Comparison of ENCODE assay signal across 16 cellular contexts in the genomic region with DNA sequence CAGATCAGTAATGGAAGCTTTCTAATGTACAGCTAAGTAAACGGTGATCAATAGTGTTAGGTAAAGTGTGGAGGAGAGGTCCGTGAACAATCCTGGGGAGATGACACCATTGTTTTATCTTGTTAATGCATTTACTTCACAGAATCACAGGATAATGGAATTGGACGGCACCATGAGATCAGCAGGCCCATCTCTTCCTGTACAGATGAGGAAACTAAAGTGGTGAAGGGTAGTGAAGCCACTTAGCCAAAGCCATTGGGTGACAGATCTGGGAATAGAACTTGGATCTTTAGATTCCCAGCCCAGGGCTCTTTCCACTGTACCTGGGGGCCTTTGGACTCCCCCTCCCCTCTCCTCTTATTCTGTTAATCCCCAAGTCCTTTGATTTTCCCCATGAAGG. TPM values are rescaled to one million over a fixed set of nuclear protein-coding genes. Genes with fewer than 3 reads are reported as not detected.
DNase-seq lines count a peak whose midpoint lies in the region; ATAC-seq, FAIRE-seq and TF ChIP-seq lines count a peak whose summit lies in the region.
"Had no signal": no experiment of that assay in that cellular context is flagged by ENCODE, and none has a peak within 500 bp of the region (broad histone marks: within the 10 kb centered on the region; RNA-seq: fewer than 3 reads in every experiment).

No MANE protein-coding gene starts in this region.

- no peaks in the 10 kb centered on the region for H3K79me2 ChIP-seq in HepG2 (ENCODE audit: insufficient read depth, low read length)
- H3K79me2 ChIP-seq in keratinocyte (ENCODE audit: control insufficient read depth, insufficient read depth, low read length): no peaks in the 10 kb centered on the region

- BruUV-seq in HepG2 (replicated peaks; lab: Mats Ljungman, UMichigan): no TSS peak

- 93% methylated on average over 3 of the region's 3 CpGs for WGBS in HepG2 (ENCODE audit: low lambda C conversion rate)
- 92% methylated on average over 2 of the region's 3 CpGs for WGBS in right lobe of liver (ENCODE audit: insufficient coverage, low coverage, low lambda C conversion rate, missing lambda C conversion rate)

- H3K4me3 ChIP-seq in HepG2 (replicated peaks in 1 of 3; ENCODE audit: insufficient read depth in 1 of 3, low read depth in 2 of 3, low read length in 3 of 3) (no peak overlapping the region), right lobe of liver (no peak overlapping the region), keratinocyte (ENCODE audit: control insufficient read depth in 2 of 3, extremely low read depth in 1 of 3, insufficient read depth in 2 of 3, low read depth in 1 of 3, low read length in 3 of 3) (no peak overlapping the region), vagina (no peak overlapping the region)
- H3K4me3 ChIP-seq: tibial nerve had no signal

- TF ChIP-seq POLR2A in HepG2 (IDR thresholded peaks at IDR 0.05; ENCODE audit: insufficient read depth in 1 of 2, low read depth in 2 of 2, low read length in 2 of 2) (no peak), right lobe of liver (IDR thresholded peaks at IDR 0.05) (no peak), vagina (IDR thresholded peaks at IDR 0.05) (no peak)

- H3K27ac ChIP-seq in HepG2 (ENCODE audit: extremely low read length, insufficient read depth, low read length) (peak overlapping the region; percentile 98), right lobe of liver (no peak overlapping the region), keratinocyte (ENCODE audit: control insufficient read depth, insufficient read depth, low read length) (peak overlapping the region; percentile 95), vagina (peak overlapping the region; percentile 63)

- peaks cover 9% of the 10 kb centered on the region for H3K9me3 Mint-ChIP-seq in activated naive CD8-positive, alpha-beta T cell treated with anti-CD3 and anti-CD28 coated beads for 36 hours

- TF ChIP-seq CTCF in HepG2 (CRISPR knock-in tag; IDR thresholded peaks at IDR 0.05): no peak
- no peak for TF ChIP-seq CTCF in right lobe of liver (IDR thresholded peaks at IDR 0.05)
- TF ChIP-seq CTCF in keratinocyte (optimal IDR thresholded peaks at IDR 0.05 in 1 of 3, IDR thresholded peaks at IDR 0.05 in 1 of 3, conservative IDR thresholded peaks at IDR 0.05 in 1 of 3; ENCODE audit: extremely low read depth in 1 of 3, insufficient read depth in 2 of 3, low read length in 3 of 3): no peak
- TF ChIP-seq CTCF in vagina (IDR thresholded peaks at IDR 0.05): no peak

- intact Hi-C loops in HepG2 (cut with micrococcal nuclease; ENCODE audit: unreplicated experiment): no loop called here
- intact Hi-C loops in right lobe of liver (cut with DNase I): no loop called here
- intact Hi-C loops in vagina (cut with DNase I): no loop called here

- ATAC-seq in HepG2: no peak
- ATAC-seq in right lobe of liver: no peak

- TF ChIP-seq EP300 in HepG2 (IDR thresholded peaks at IDR 0.05; ENCODE audit: low read depth in 2 of 2, low read length in 2 of 2) (no peak), HepG2 (CRISPR knock-in tag; IDR thresholded peaks at IDR 0.05; ENCODE audit: borderline replicate concordance) (no peak)

- POLR2A ChIA-PET in HepG2 (lab: Yijun Ruan, JAX): interaction anchor here (0.5 to 11.8 kb wide), 8 partner anchors 9 to 107 kb away, joined by 3 to 414 read pairs (median 22); a partner anchor contains a TSS

- H3K9me1 ChIP-seq in keratinocyte (ENCODE audit: control insufficient read depth, extremely low read depth, insufficient read depth, low read length): no peaks in the 10 kb centered on the region

- H3K36me3 ChIP-seq in HepG2 (replicated peaks in 1 of 2; ENCODE audit: control insufficient read depth in 1 of 2, insufficient read depth in 2 of 2, low read length in 2 of 2) (no peaks in the 10 kb centered on the region), right lobe of liver (no peaks in the 10 kb centered on the region), keratinocyte (ENCODE audit: control insufficient read depth in 2 of 2, extremely low read depth in 1 of 2, insufficient read depth in 2 of 2, low read length in 2 of 2) (no peaks in the 10 kb centered on the region), vagina (no peaks in the 10 kb centered on the region)
- H3K36me3 ChIP-seq: tibial nerve had no signal

- CTCF ChIA-PET in HepG2 (lab: Yijun Ruan, JAX; ENCODE audit: low intra/inter-chr PET ratio, low total read pairs): no interaction called here

- H3K9me3 ChIP-seq in HepG2 (ENCODE audit: low read length): no peaks in the 10 kb centered on the region
- no peaks in the 10 kb centered on the region for H3K9me3 ChIP-seq in right lobe of liver
- H3K9me3 ChIP-seq in keratinocyte (ENCODE audit: control insufficient read depth, low read depth, low read length): no peaks in the 10 kb centered on the region
- no peaks in the 10 kb centered on the region for H3K9me3 ChIP-seq in vagina
- H3K9me3 ChIP-seq: tibial nerve had no signal

- H3K27ac Mint-ChIP-seq in activated naive CD8-positive, alpha-beta T cell treated with anti-CD3 and anti-CD28 coated beads for 36 hours: peak overlapping the region; percentile 97
- H3K27ac Mint-ChIP-seq: B cell had no signal

- DNase-seq in HepG2 (ENCODE audit: low spot score) (no peak), right lobe of liver (no peak), keratinocyte (ENCODE audit: low read depth, low spot score) (no peak), vagina (ENCODE audit: extremely low spot score in 2 of 2) (no peak), dedifferentiated amniotic fluid mesenchymal stem cell (ENCODE audit: extremely low spot score) (no peak), NCI-H510A (lab: John Stamatoyannopoulos, UW) (no peak)
- no peak for DNase-seq in activated naive CD8-positive, alpha-beta T cell treated with anti-CD3 and anti-CD28 coated beads for 36 hours
- DNase-seq in stimulated activated CD4-positive, alpha-beta T cell treated with anti-CD3 and anti-CD28 coated beads, Interleukin-2, amount 100 ng/mL, for 24 hours: no peak
- DNase-seq: activated CD4-positive, CD25-positive, alpha-beta regulatory T cell; caudate nucleus; DMS79; NCI-H1092; NCI-H345; stimulated activated CD4-positive, alpha-beta T cell treated with anti-CD3 and anti-CD28 coated beads, Interleukin-12 subunit alpha, Interleukin-12 subunit beta, amount 100 ng/mL, for 4 hours had no signal

- no peak for TF ChIP-seq RAD21 in HepG2 (CRISPR knock-in tag; IDR thresholded peaks at IDR 0.05)

- H3K27me3 Mint-ChIP-seq in activated naive CD8-positive, alpha-beta T cell treated with anti-CD3 and anti-CD28 coated beads for 36 hours: no peaks in the 10 kb centered on the region

- no peak overlapping the region for H3K4me3 Mint-ChIP-seq in activated naive CD8-positive, alpha-beta T cell treated with anti-CD3 and anti-CD28 coated beads for 36 hours
- H3K4me3 Mint-ChIP-seq: B cell had no signal

- peaks cover 21% of the 10 kb centered on the region for H3K36me3 Mint-ChIP-seq in activated naive CD8-positive, alpha-beta T cell treated with anti-CD3 and anti-CD28 coated beads for 36 hours

- H3K9ac ChIP-seq in HepG2 (ENCODE audit: insufficient read depth, low read depth, low read length) (peak overlapping the region; percentile 93), keratinocyte (ENCODE audit: control insufficient read depth, extremely low read depth, insufficient read depth, low read length) (peak overlapping the region; percentile 59)

- no peak for FAIRE-seq in HepG2 (lab: Jason Lieb, UNC)
- FAIRE-seq in keratinocyte (lab: Jason Lieb, UNC): no peak

- peaks cover 73% of the 10 kb centered on the region for H3K4me1 ChIP-seq in HepG2 (ENCODE audit: insufficient read depth, low read length)
- peaks cover 0 to 16% (median 7%) of the 10 kb centered on the region in 4 donors for H3K4me1 ChIP-seq in right lobe of liver
- peaks cover 35% of the 10 kb centered on the region for H3K4me1 ChIP-seq in keratinocyte (ENCODE audit: control insufficient read depth, extremely low read depth, insufficient read depth, low read length)
- peaks cover 19% of the 10 kb centered on the region for H3K4me1 ChIP-seq in vagina

- in situ Hi-C loops in HepG2 (cut with HindIII; ENCODE audit: extremely low pct_ligation_motif_present, low pct_unique_long_range_greater_than_20kb): no loop called here

- H2AFZ ChIP-seq in HepG2 (ENCODE audit: low read length) (no peak overlapping the region), keratinocyte (ENCODE audit: control insufficient read depth, low read length) (no peak overlapping the region)

- dilution Hi-C loops in keratinocyte (cut with MboI; ENCODE audit: extremely low pct_ligation_motif_present, low sequenced_read_pairs): no loop called here

- peaks cover 72% of the 10 kb centered on the region for H3K4me1 Mint-ChIP-seq in activated naive CD8-positive, alpha-beta T cell treated with anti-CD3 and anti-CD28 coated beads for 36 hours

- H4K20me1 ChIP-seq in HepG2 (ENCODE audit: insufficient read depth, low read length) (no peaks in the 10 kb centered on the region), keratinocyte (ENCODE audit: control insufficient read depth, extremely low read depth, insufficient read depth, low read length) (no peaks in the 10 kb centered on the region)

- H3K4me2 ChIP-seq in HepG2 (ENCODE audit: low read depth, low read length): no peak overlapping the region
- no peak overlapping the region for H3K4me2 ChIP-seq in keratinocyte (ENCODE audit: control insufficient read depth, extremely low read depth, insufficient read depth, low read depth, low read length)

- no peaks in the 10 kb centered on the region for H3K27me3 ChIP-seq in HepG2 (ENCODE audit: control insufficient read depth in 1 of 2, insufficient read depth in 2 of 2, low read length in 2 of 2)
- H3K27me3 ChIP-seq in right lobe of liver: no peaks in the 10 kb centered on the region
- H3K27me3 ChIP-seq in keratinocyte (ENCODE audit: control insufficient read depth, extremely low read depth, insufficient read depth, low read length): no peaks in the 10 kb centered on the region
- no peaks in the 10 kb centered on the region for H3K27me3 ChIP-seq in vagina
- H3K27me3 ChIP-seq: tibial nerve had no signal

RNA-seq across cellular contexts. Expression of a gene that starts 26.2 kb away (rescaled TPM):
- total RNA-seq in HepG2 (2016; rRNA removed; fragmentation: Illumina TruSeq; extraction: Trizol) (28.7 and 51.1 TPM in 2 replicates), right lobe of liver (10 to 100 TPM in 3 of 6 experiments, 1 to 10 TPM in 3; 2.8 to 72.3 (median 24.5) TPM), vagina (40.5 TPM)
- total RNA-seq in HepG2 (2016; cell fraction: cytosol; rRNA removed; fragmentation: Illumina TruSeq; extraction: Trizol; ENCODE audit: low read depth): 83.5 and 89.8 TPM in 2 replicates
- 25.7 and 52.1 TPM in 2 replicates for total RNA-seq in HepG2 (2016; cell fraction: insoluble cytoplasmic fraction; rRNA removed; fragmentation: Illumina TruSeq; extraction: Trizol)
- 91.3 and 101 TPM in 2 replicates for total RNA-seq in HepG2 (2016; cell fraction: membrane; rRNA removed; fragmentation: Illumina TruSeq; extraction: Trizol)
- total RNA-seq in HepG2 (2016; cell fraction: nucleus; rRNA removed; fragmentation: Illumina TruSeq; extraction: Trizol): 33.1 and 34.2 TPM in 2 replicates
- polyA plus RNA-seq in HepG2 (2011; rRNA removed) (131 and 151 TPM in 2 replicates), keratinocyte (171 to 289 TPM (median 277 TPM) in 3 replicates)
- polyA plus RNA-seq in HepG2 (2011; cell fraction: cytosol; rRNA removed): 117 TPM in 2 replicates
- polyA plus RNA-seq in HepG2 (2011; cell fraction: nucleus; rRNA removed): 111 and 130 TPM in 2 replicates
- 130 and 313 TPM in 2 replicates for polyA plus RNA-seq in HepG2 (2012)
- 21.8 and 24.4 TPM in 2 replicates for polyA plus RNA-seq in HepG2 (2016; cell fraction: cytosol; fragmentation: Illumina TruSeq; extraction: Trizol; ENCODE audit: low read depth)
- polyA plus RNA-seq in HepG2 (2016; cell fraction: insoluble cytoplasmic fraction; fragmentation: Illumina TruSeq; extraction: Trizol; ENCODE audit: low read depth): 28.6 and 30.4 TPM in 2 replicates
- polyA plus RNA-seq in HepG2 (2016; cell fraction: membrane; fragmentation: Illumina TruSeq; extraction: Trizol; ENCODE audit: low read depth): 23.7 and 25.1 TPM in 2 replicates
- 72.1 and 79.6 TPM in 2 replicates for polyA plus RNA-seq in HepG2 (2016; cell fraction: nucleus; fragmentation: Illumina TruSeq; extraction: Trizol; ENCODE audit: insufficient read depth, low read depth)
- 19.0 and 307 TPM in 2 replicates for polyA minus RNA-seq in HepG2 (2011; rRNA and poly(A)+ RNA removed; ENCODE audit: low replicate concordance)
- polyA minus RNA-seq in HepG2 (2011; cell fraction: cytosol; rRNA and poly(A)+ RNA removed): 213 and 378 TPM in 2 replicates
- polyA minus RNA-seq in HepG2 (2011; cell fraction: nucleus; rRNA and poly(A)+ RNA removed): 95.2 and 99.7 TPM in 2 replicates
- total RNA-seq in activated naive CD8-positive, alpha-beta T cell treated with anti-CD3 and anti-CD28 coated beads for 36 hours: 100 to 1,000 TPM; 295 to 310 TPM
- polyA plus RNA-seq in keratinocyte (2011; ENCODE audit: low read depth): 212 TPM
- polyA plus RNA-seq in keratinocyte (2011; cell fraction: cytosol; rRNA removed): 139 and 176 TPM in 2 replicates
- 516 and 549 TPM in 2 replicates for polyA plus RNA-seq in keratinocyte (2011; cell fraction: nucleus; rRNA removed)
- polyA plus RNA-seq in keratinocyte (2012; ENCODE audit: low replicate concordance): 226 and 373 TPM in 2 replicates
- 46.6 to 116 TPM (median 58.4 TPM) in 3 replicates for polyA minus RNA-seq in keratinocyte
- polyA minus RNA-seq in keratinocyte (2011; cell fraction: cytosol; rRNA and poly(A)+ RNA removed): 239 TPM
- 82.4 and 85.6 TPM in 2 replicates for polyA minus RNA-seq in keratinocyte (2011; cell fraction: nucleus; rRNA and poly(A)+ RNA removed)

RNA-seq across cellular contexts. Expression of a gene that starts 28.1 kb away (rescaled TPM):
- 77.8 and 82.3 TPM in 2 replicates for total RNA-seq in HepG2 (2016; rRNA removed; fragmentation: Illumina TruSeq; extraction: Trizol)
- total RNA-seq in HepG2 (2016; cell fraction: cytosol; rRNA removed; fragmentation: Illumina TruSeq; extraction: Trizol; ENCODE audit: low read depth): 113 and 115 TPM in 2 replicates
- total RNA-seq in HepG2 (2016; cell fraction: insoluble cytoplasmic fraction; rRNA removed; fragmentation: Illumina TruSeq; extraction: Trizol): 72.3 and 79.6 TPM in 2 replicates
- 145 and 152 TPM in 2 replicates for total RNA-seq in HepG2 (2016; cell fraction: membrane; rRNA removed; fragmentation: Illumina TruSeq; extraction: Trizol)
- total RNA-seq in HepG2 (2016; cell fraction: nucleus; rRNA removed; fragmentation: Illumina TruSeq; extraction: Trizol): 43.2 and 49.0 TPM in 2 replicates
- polyA plus RNA-seq in HepG2 (2011; rRNA removed): 130 and 150 TPM in 2 replicates
- 126 and 128 TPM in 2 replicates for polyA plus RNA-seq in HepG2 (2011; cell fraction: cytosol; rRNA removed)
- polyA plus RNA-seq in HepG2 (2011; cell fraction: nucleus; rRNA removed): 139 and 173 TPM in 2 replicates
- 119 and 142 TPM in 2 replicates for polyA plus RNA-seq in HepG2 (2012)
- 217 and 220 TPM in 2 replicates for polyA plus RNA-seq in HepG2 (2016; cell fraction: cytosol; fragmentation: Illumina TruSeq; extraction: Trizol; ENCODE audit: low read depth)
- polyA plus RNA-seq in HepG2 (2016; cell fraction: insoluble cytoplasmic fraction; fragmentation: Illumina TruSeq; extraction: Trizol; ENCODE audit: low read depth): 116 and 125 TPM in 2 replicates
- 219 and 220 TPM in 2 replicates for polyA plus RNA-seq in HepG2 (2016; cell fraction: membrane; fragmentation: Illumina TruSeq; extraction: Trizol; ENCODE audit: low read depth)
- polyA plus RNA-seq in HepG2 (2016; cell fraction: nucleus; fragmentation: Illumina TruSeq; extraction: Trizol; ENCODE audit: insufficient read depth, low read depth): 146 and 154 TPM in 2 replicates
- polyA minus RNA-seq in HepG2 (2011; rRNA and poly(A)+ RNA removed; ENCODE audit: low replicate concordance): 102 and 133 TPM in 2 replicates
- 49.8 and 51.9 TPM in 2 replicates for polyA minus RNA-seq in HepG2 (2011; cell fraction: cytosol; rRNA and poly(A)+ RNA removed)
- 34.5 and 57.3 TPM in 2 replicates for polyA minus RNA-seq in HepG2 (2011; cell fraction: nucleus; rRNA and poly(A)+ RNA removed)
- total RNA-seq in right lobe of liver: 10 to 100 TPM; 37.1 to 92.2 (median 73.5) TPM
- total RNA-seq in activated naive CD8-positive, alpha-beta T cell treated with anti-CD3 and anti-CD28 coated beads for 36 hours: 100 to 1,000 TPM; 104 to 107 TPM
- 21.6 to 23.8 TPM (median 22.1 TPM) in 3 replicates for polyA plus RNA-seq in keratinocyte
- polyA plus RNA-seq in keratinocyte (2011; ENCODE audit: low read depth): 52.5 TPM
- 14.9 and 21.3 TPM in 2 replicates for polyA plus RNA-seq in keratinocyte (2011; cell fraction: cytosol; rRNA removed)
- polyA plus RNA-seq in keratinocyte (2011; cell fraction: nucleus; rRNA removed): 21.6 and 22.0 TPM in 2 replicates
- 19.5 and 22.0 TPM in 2 replicates for polyA plus RNA-seq in keratinocyte (2012; ENCODE audit: low replicate concordance)
- polyA minus RNA-seq in keratinocyte: 23.2 to 52.7 TPM (median 25.6 TPM) in 3 replicates
- 16.3 TPM for polyA minus RNA-seq in keratinocyte (2011; cell fraction: cytosol; rRNA and poly(A)+ RNA removed)
- 14.8 and 19.5 TPM in 2 replicates for polyA minus RNA-seq in keratinocyte (2011; cell fraction: nucleus; rRNA and poly(A)+ RNA removed)
- 165 TPM for total RNA-seq in vagina

RNA-seq across cellular contexts. Expression of a gene that starts 50.4 kb away (rescaled TPM):
- total RNA-seq in HepG2 (2016; rRNA removed; fragmentation: Illumina TruSeq; extraction: Trizol) (911 and 1,275 TPM in 2 replicates), right lobe of liver (100 to 1,000 TPM; 150 to 268 (median 241) TPM), vagina (293 TPM)
- 241 and 250 TPM in 2 replicates for total RNA-seq in HepG2 (2016; cell fraction: cytosol; rRNA removed; fragmentation: Illumina TruSeq; extraction: Trizol; ENCODE audit: low read depth)
- 892 and 1,275 TPM in 2 replicates for total RNA-seq in HepG2 (2016; cell fraction: insoluble cytoplasmic fraction; rRNA removed; fragmentation: Illumina TruSeq; extraction: Trizol)
- 542 and 545 TPM in 2 replicates for total RNA-seq in HepG2 (2016; cell fraction: membrane; rRNA removed; fragmentation: Illumina TruSeq; extraction: Trizol)
- total RNA-seq in HepG2 (2016; cell fraction: nucleus; rRNA removed; fragmentation: Illumina TruSeq; extraction: Trizol): 386 and 402 TPM in 2 replicates
- polyA plus RNA-seq in HepG2 (2011; rRNA removed) (980 and 1,163 TPM in 2 replicates), keratinocyte (1,010 to 1,517 TPM (median 1,159 TPM) in 3 replicates)
- polyA plus RNA-seq in HepG2 (2011; cell fraction: cytosol; rRNA removed): 853 and 1,099 TPM in 2 replicates
- polyA plus RNA-seq in HepG2 (2011; cell fraction: nucleus; rRNA removed): 241 and 246 TPM in 2 replicates
- polyA plus RNA-seq in HepG2 (2012): 478 and 597 TPM in 2 replicates
- polyA plus RNA-seq in HepG2 (2016; cell fraction: cytosol; fragmentation: Illumina TruSeq; extraction: Trizol; ENCODE audit: low read depth): 300 and 321 TPM in 2 replicates
- 2,019 and 2,085 TPM in 2 replicates for polyA plus RNA-seq in HepG2 (2016; cell fraction: insoluble cytoplasmic fraction; fragmentation: Illumina TruSeq; extraction: Trizol; ENCODE audit: low read depth)
- polyA plus RNA-seq in HepG2 (2016; cell fraction: membrane; fragmentation: Illumina TruSeq; extraction: Trizol; ENCODE audit: low read depth): 586 and 657 TPM in 2 replicates
- 686 and 716 TPM in 2 replicates for polyA plus RNA-seq in HepG2 (2016; cell fraction: nucleus; fragmentation: Illumina TruSeq; extraction: Trizol; ENCODE audit: insufficient read depth, low read depth)
- polyA minus RNA-seq in HepG2 (2011; rRNA and poly(A)+ RNA removed; ENCODE audit: low replicate concordance): 1,833 and 2,373 TPM in 2 replicates
- polyA minus RNA-seq in HepG2 (2011; cell fraction: cytosol; rRNA and poly(A)+ RNA removed): 412 and 479 TPM in 2 replicates
- 105 and 134 TPM in 2 replicates for polyA minus RNA-seq in HepG2 (2011; cell fraction: nucleus; rRNA and poly(A)+ RNA removed)
- 1,000 to 10,000 TPM; 1,515 to 1,538 TPM for total RNA-seq in activated naive CD8-positive, alpha-beta T cell treated with anti-CD3 and anti-CD28 coated beads for 36 hours
- 84.6 TPM for polyA plus RNA-seq in keratinocyte (2011; ENCODE audit: low read depth)
- 1,081 and 1,086 TPM in 2 replicates for polyA plus RNA-seq in keratinocyte (2011; cell fraction: cytosol; rRNA removed)
- polyA plus RNA-seq in keratinocyte (2011; cell fraction: nucleus; rRNA removed): 643 and 747 TPM in 2 replicates
- polyA plus RNA-seq in keratinocyte (2012; ENCODE audit: low replicate concordance): 276 and 1,138 TPM in 2 replicates
- polyA minus RNA-seq in keratinocyte: 1,680 to 1,870 TPM (median 1,801 TPM) in 3 replicates
- 842 TPM for polyA minus RNA-seq in keratinocyte (2011; cell fraction: cytosol; rRNA and poly(A)+ RNA removed)
- polyA minus RNA-seq in keratinocyte (2011; cell fraction: nucleus; rRNA and poly(A)+ RNA removed): 371 and 465 TPM in 2 replicates

RNA-seq across cellular contexts. Expression of a gene that starts 53.5 kb away (rescaled TPM):
- total RNA-seq in HepG2 (2016; rRNA removed; fragmentation: Illumina TruSeq; extraction: Trizol) (8.4 and 20.5 TPM in 2 replicates), right lobe of liver (10 to 100 TPM in 4 of 6 experiments, 1 to 10 TPM in 2; 8.8 to 15.5 (median 12.1) TPM), vagina (12.3 TPM)
- 2.6 TPM in 2 replicates for total RNA-seq in HepG2 (2016; cell fraction: cytosol; rRNA removed; fragmentation: Illumina TruSeq; extraction: Trizol; ENCODE audit: low read depth)
- 9.0 and 18.7 TPM in 2 replicates for total RNA-seq in HepG2 (2016; cell fraction: insoluble cytoplasmic fraction; rRNA removed; fragmentation: Illumina TruSeq; extraction: Trizol)
- total RNA-seq in HepG2 (2016; cell fraction: membrane; rRNA removed; fragmentation: Illumina TruSeq; extraction: Trizol): 7.6 TPM in 2 replicates
- 18.3 and 20.9 TPM in 2 replicates for total RNA-seq in HepG2 (2016; cell fraction: nucleus; rRNA removed; fragmentation: Illumina TruSeq; extraction: Trizol)
- polyA plus RNA-seq in HepG2 (2011; rRNA removed) (11.7 and 14.0 TPM in 2 replicates), keratinocyte (4.2 to 10.0 TPM (median 6.9 TPM) in 3 replicates)
- 4.5 and 6.7 TPM in 2 replicates for polyA plus RNA-seq in HepG2 (2011; cell fraction: cytosol; rRNA removed)
- 39.8 and 42.9 TPM in 2 replicates for polyA plus RNA-seq in HepG2 (2011; cell fraction: nucleus; rRNA removed)
- polyA plus RNA-seq in HepG2 (2012): 14.2 and 21.0 TPM in 2 replicates
- 1.2 and 1.3 TPM in 2 replicates for polyA plus RNA-seq in HepG2 (2016; cell fraction: cytosol; fragmentation: Illumina TruSeq; extraction: Trizol; ENCODE audit: low read depth)
- 13.9 and 27.7 TPM in 2 replicates for polyA plus RNA-seq in HepG2 (2016; cell fraction: insoluble cytoplasmic fraction; fragmentation: Illumina TruSeq; extraction: Trizol; ENCODE audit: low read depth)
- 2.2 and 3.4 TPM in 2 replicates for polyA plus RNA-seq in HepG2 (2016; cell fraction: membrane; fragmentation: Illumina TruSeq; extraction: Trizol; ENCODE audit: low read depth)
- polyA plus RNA-seq in HepG2 (2016; cell fraction: nucleus; fragmentation: Illumina TruSeq; extraction: Trizol; ENCODE audit: insufficient read depth, low read depth): 66.8 and 94.4 TPM in 2 replicates
- polyA minus RNA-seq in HepG2 (2011; rRNA and poly(A)+ RNA removed; ENCODE audit: low replicate concordance): 16.6 and 29.4 TPM in 2 replicates
- polyA minus RNA-seq in HepG2 (2011; cell fraction: cytosol; rRNA and poly(A)+ RNA removed): 8.0 and 10.3 TPM in 2 replicates
- polyA minus RNA-seq in HepG2 (2011; cell fraction: nucleus; rRNA and poly(A)+ RNA removed): 7.6 and 9.1 TPM in 2 replicates
- total RNA-seq in activated naive CD8-positive, alpha-beta T cell treated with anti-CD3 and anti-CD28 coated beads for 36 hours: 10 to 100 TPM; 63.2 to 67.0 TPM
- 2.8 TPM for polyA plus RNA-seq in keratinocyte (2011; ENCODE audit: low read depth)
- polyA plus RNA-seq in keratinocyte (2011; cell fraction: cytosol; rRNA removed): 5.3 TPM in 2 replicates
- polyA plus RNA-seq in keratinocyte (2011; cell fraction: nucleus; rRNA removed): 25.1 and 29.9 TPM in 2 replicates
- polyA plus RNA-seq in keratinocyte (2012; ENCODE audit: low replicate concordance): 5.5 and 41.2 TPM in 2 replicates
- polyA minus RNA-seq in keratinocyte: 5.6 to 43.2 TPM (median 10.2 TPM) in 3 replicates
- polyA minus RNA-seq in keratinocyte (2011; cell fraction: cytosol; rRNA and poly(A)+ RNA removed): 4.2 TPM
- 9.6 and 14.6 TPM in 2 replicates for polyA minus RNA-seq in keratinocyte (2011; cell fraction: nucleus; rRNA and poly(A)+ RNA removed)

Comparison
In these comparisons a context has a peak if more than half of its experiments do, and no peak if none do; other contexts are left out.
1. H3K27ac ChIP-seq: peak in HepG2 (single experiment), keratinocyte (single experiment) and vagina (single experiment); none in right lobe of liver (0 of 3).